In genomic region chr1:62025154-62025553, GRCh38 we compare ENCODE assay signal across 14 cellular contexts.
DNase-seq lines count a peak whose midpoint lies in the region; ATAC-seq and TF ChIP-seq lines count a peak whose summit lies in the region.
"Had no signal": no experiment of that assay in that cellular context is flagged by ENCODE, and none has a peak within 500 bp of the region (broad histone marks: within the 10 kb centered on the region; RNA-seq: fewer than 3 reads in every experiment).

No MANE protein-coding gene starts in this region.

- H3K27ac ChIP-seq in GM23338 (ENCODE audit: low read depth) = no peak overlapping the region; the same call in 1 of the 2 replicates
- H3K27ac ChIP-seq: GM23248 had no signal

- H3K27ac Mint-ChIP-seq in Calu3 (ENCODE audit: unreplicated experiment) = no peak overlapping the region
- H3K27ac Mint-ChIP-seq in GM23338 = peak overlapping the region; percentile 59; the same call in 1 of the 2 replicates
- peak overlapping the region; percentile 89 for H3K27ac Mint-ChIP-seq in nephron progenitor cell
- H3K27ac Mint-ChIP-seq in chondrocyte (ENCODE audit: unreplicated experiment) = no peak overlapping the region
- H3K27ac Mint-ChIP-seq: B cell had no signal

- no peak for DNase-seq in Calu3
- DNase-seq in GM23338 (ENCODE audit: low spot score) = no peak
- DNase-seq in SK-N-DZ (ENCODE audit: low spot score) = peak; percentile 32
- DNase-seq in nephron progenitor cell = no peak
- DNase-seq in chondrocyte (ENCODE audit: low spot score) = no peak
- DNase-seq in activated CD4-positive, alpha-beta T cell treated with anti-CD3 and anti-CD28 coated beads, Interleukin-2, amount 50 U/mL, for 48 hours = no peak
- no peak for DNase-seq in NCI-H1930 (lab: John Stamatoyannopoulos, UW)
- no peak for DNase-seq in cerebellar cortex (ENCODE audit: low spot score)
- DNase-seq: CD4-positive, alpha-beta memory T cell; COR-L47; GM23248; H7; IMR-90 had no signal

- no peaks in the 10 kb centered on the region for H3F3A ChIP-seq in GM23338 (replicated peaks; ENCODE audit: low read depth)

- H3K4me3 Mint-ChIP-seq in Calu3 (ENCODE audit: low read depth, unreplicated experiment) (no peak overlapping the region), GM23338 (no peak overlapping the region), nephron progenitor cell (no peak overlapping the region), chondrocyte (ENCODE audit: unreplicated experiment) (no peak overlapping the region)
- H3K4me3 Mint-ChIP-seq: B cell; CD4-positive, alpha-beta memory T cell had no signal

- H3K4me2 ChIP-seq in GM23338 = no peak overlapping the region

- ATAC-seq in GM23338 = no peak

- H3K9me3 Mint-ChIP-seq in Calu3 (ENCODE audit: low read depth, unreplicated experiment) = no peaks in the 10 kb centered on the region
- peaks cover 13% of the 10 kb centered on the region for H3K9me3 Mint-ChIP-seq in GM23338
- peaks cover 23% of the 10 kb centered on the region for H3K9me3 Mint-ChIP-seq in nephron progenitor cell
- H3K9me3 Mint-ChIP-seq in chondrocyte (ENCODE audit: low read depth) = peaks cover 4% of the 10 kb centered on the region

- no peaks in the 10 kb centered on the region for H4K20me1 ChIP-seq in GM23338 (replicated peaks; ENCODE audit: insufficient read depth)

- no peak overlapping the region for H3K4me3 ChIP-seq in GM23338
- H3K4me3 ChIP-seq: GM23248 had no signal

- TF ChIP-seq CTCF in Calu3 (IDR thresholded peaks at IDR 0.05; ENCODE audit: unreplicated experiment) (no peak), GM23338 (conservative IDR thresholded peaks at IDR 0.05; ENCODE audit: low read depth in 2 of 2) (no peak), nephron progenitor cell (IDR thresholded peaks at IDR 0.05) (no peak), chondrocyte (IDR thresholded peaks at IDR 0.05) (no peak)

- H3K36me3 ChIP-seq in GM23338 (ENCODE audit: insufficient read depth) = no peaks in the 10 kb centered on the region

- no peaks in the 10 kb centered on the region for H3K79me2 ChIP-seq in GM23338 (replicated peaks; ENCODE audit: insufficient read depth)

- no peak overlapping the region for H2AFZ ChIP-seq in GM23338
- H2AFZ ChIP-seq: GM23248 had no signal

- H3K27me3 ChIP-seq in GM23338 (ENCODE audit: insufficient read depth) = no peaks in the 10 kb centered on the region

- no peaks in the 10 kb centered on the region for H3K27me3 Mint-ChIP-seq in Calu3 (ENCODE audit: unreplicated experiment)
- H3K27me3 Mint-ChIP-seq in GM23338 (ENCODE audit: insufficient read depth, low read depth, poor library complexity) = no peaks in the 10 kb centered on the region
- H3K27me3 Mint-ChIP-seq in nephron progenitor cell (ENCODE audit: low read depth, poor library complexity) = no peaks in the 10 kb centered on the region
- no peaks in the 10 kb centered on the region for H3K27me3 Mint-ChIP-seq in chondrocyte (ENCODE audit: low read depth)
- H3K27me3 Mint-ChIP-seq: CD4-positive, alpha-beta memory T cell had no signal

- H3K4me1 ChIP-seq in GM23338 (ENCODE audit: insufficient read depth) = peaks cover 13% of the 10 kb centered on the region

- BruUV-seq in Calu3 (replicated peaks; lab: Mats Ljungman, UMichigan) = TSS peak; percentile 54

- H3K4me1 Mint-ChIP-seq in Calu3 (ENCODE audit: low read depth, unreplicated experiment) = no peaks in the 10 kb centered on the region
- peaks cover 18% of the 10 kb centered on the region; the same call in 2 of the 3 replicates for H3K4me1 Mint-ChIP-seq in GM23338
- H3K4me1 Mint-ChIP-seq in nephron progenitor cell = peaks cover 5% of the 10 kb centered on the region
- no peaks in the 10 kb centered on the region for H3K4me1 Mint-ChIP-seq in chondrocyte (ENCODE audit: low read depth)

- CTCF ChIA-PET in Calu3 (lab: Charles Lee) = no interaction called here

- intact Hi-C loops in Calu3 (cut with micrococcal nuclease; ENCODE audit: unreplicated experiment) = no loop called here

- H3K36me3 Mint-ChIP-seq in Calu3 (ENCODE audit: insufficient read depth, unreplicated experiment) = no peaks in the 10 kb centered on the region
- peaks cover 18% of the 10 kb centered on the region; the same call in 2 of the 3 replicates for H3K36me3 Mint-ChIP-seq in GM23338 (ENCODE audit: low read depth)
- peaks cover 10% of the 10 kb centered on the region for H3K36me3 Mint-ChIP-seq in nephron progenitor cell (ENCODE audit: low read depth)
- peaks cover 6% of the 10 kb centered on the region for H3K36me3 Mint-ChIP-seq in chondrocyte (ENCODE audit: low read depth)

- H3K9me2 ChIP-seq in GM23338 (ENCODE audit: insufficient read depth) = no peaks in the 10 kb centered on the region

TF ChIP-seq in GM23338, 12 proteins besides CTCF, POLR2A, EP300 and RAD21 (continues in another document):
- TF ChIP-seq STAT1 (IDR thresholded peaks at IDR 0.05; ENCODE audit: unreplicated experiment) = no peak
- no peak for TF ChIP-seq CREB1 (CRISPR knock-in tag; IDR thresholded peaks at IDR 0.05; ENCODE audit: low read depth)
- TF ChIP-seq JUNB (IDR thresholded peaks at IDR 0.05; ENCODE audit: unreplicated experiment) = no peak
- TF ChIP-seq EZH2phosphoT487 (IDR thresholded peaks at IDR 0.05; ENCODE audit: unreplicated experiment) = no peak
- no peak for TF ChIP-seq POLR2AphosphoS5 (IDR thresholded peaks at IDR 0.05; ENCODE audit: low read depth)
- no peak for TF ChIP-seq EZH2 (IDR thresholded peaks at IDR 0.05; ENCODE audit: low read depth, unreplicated experiment)
- TF ChIP-seq, protein P1, sequence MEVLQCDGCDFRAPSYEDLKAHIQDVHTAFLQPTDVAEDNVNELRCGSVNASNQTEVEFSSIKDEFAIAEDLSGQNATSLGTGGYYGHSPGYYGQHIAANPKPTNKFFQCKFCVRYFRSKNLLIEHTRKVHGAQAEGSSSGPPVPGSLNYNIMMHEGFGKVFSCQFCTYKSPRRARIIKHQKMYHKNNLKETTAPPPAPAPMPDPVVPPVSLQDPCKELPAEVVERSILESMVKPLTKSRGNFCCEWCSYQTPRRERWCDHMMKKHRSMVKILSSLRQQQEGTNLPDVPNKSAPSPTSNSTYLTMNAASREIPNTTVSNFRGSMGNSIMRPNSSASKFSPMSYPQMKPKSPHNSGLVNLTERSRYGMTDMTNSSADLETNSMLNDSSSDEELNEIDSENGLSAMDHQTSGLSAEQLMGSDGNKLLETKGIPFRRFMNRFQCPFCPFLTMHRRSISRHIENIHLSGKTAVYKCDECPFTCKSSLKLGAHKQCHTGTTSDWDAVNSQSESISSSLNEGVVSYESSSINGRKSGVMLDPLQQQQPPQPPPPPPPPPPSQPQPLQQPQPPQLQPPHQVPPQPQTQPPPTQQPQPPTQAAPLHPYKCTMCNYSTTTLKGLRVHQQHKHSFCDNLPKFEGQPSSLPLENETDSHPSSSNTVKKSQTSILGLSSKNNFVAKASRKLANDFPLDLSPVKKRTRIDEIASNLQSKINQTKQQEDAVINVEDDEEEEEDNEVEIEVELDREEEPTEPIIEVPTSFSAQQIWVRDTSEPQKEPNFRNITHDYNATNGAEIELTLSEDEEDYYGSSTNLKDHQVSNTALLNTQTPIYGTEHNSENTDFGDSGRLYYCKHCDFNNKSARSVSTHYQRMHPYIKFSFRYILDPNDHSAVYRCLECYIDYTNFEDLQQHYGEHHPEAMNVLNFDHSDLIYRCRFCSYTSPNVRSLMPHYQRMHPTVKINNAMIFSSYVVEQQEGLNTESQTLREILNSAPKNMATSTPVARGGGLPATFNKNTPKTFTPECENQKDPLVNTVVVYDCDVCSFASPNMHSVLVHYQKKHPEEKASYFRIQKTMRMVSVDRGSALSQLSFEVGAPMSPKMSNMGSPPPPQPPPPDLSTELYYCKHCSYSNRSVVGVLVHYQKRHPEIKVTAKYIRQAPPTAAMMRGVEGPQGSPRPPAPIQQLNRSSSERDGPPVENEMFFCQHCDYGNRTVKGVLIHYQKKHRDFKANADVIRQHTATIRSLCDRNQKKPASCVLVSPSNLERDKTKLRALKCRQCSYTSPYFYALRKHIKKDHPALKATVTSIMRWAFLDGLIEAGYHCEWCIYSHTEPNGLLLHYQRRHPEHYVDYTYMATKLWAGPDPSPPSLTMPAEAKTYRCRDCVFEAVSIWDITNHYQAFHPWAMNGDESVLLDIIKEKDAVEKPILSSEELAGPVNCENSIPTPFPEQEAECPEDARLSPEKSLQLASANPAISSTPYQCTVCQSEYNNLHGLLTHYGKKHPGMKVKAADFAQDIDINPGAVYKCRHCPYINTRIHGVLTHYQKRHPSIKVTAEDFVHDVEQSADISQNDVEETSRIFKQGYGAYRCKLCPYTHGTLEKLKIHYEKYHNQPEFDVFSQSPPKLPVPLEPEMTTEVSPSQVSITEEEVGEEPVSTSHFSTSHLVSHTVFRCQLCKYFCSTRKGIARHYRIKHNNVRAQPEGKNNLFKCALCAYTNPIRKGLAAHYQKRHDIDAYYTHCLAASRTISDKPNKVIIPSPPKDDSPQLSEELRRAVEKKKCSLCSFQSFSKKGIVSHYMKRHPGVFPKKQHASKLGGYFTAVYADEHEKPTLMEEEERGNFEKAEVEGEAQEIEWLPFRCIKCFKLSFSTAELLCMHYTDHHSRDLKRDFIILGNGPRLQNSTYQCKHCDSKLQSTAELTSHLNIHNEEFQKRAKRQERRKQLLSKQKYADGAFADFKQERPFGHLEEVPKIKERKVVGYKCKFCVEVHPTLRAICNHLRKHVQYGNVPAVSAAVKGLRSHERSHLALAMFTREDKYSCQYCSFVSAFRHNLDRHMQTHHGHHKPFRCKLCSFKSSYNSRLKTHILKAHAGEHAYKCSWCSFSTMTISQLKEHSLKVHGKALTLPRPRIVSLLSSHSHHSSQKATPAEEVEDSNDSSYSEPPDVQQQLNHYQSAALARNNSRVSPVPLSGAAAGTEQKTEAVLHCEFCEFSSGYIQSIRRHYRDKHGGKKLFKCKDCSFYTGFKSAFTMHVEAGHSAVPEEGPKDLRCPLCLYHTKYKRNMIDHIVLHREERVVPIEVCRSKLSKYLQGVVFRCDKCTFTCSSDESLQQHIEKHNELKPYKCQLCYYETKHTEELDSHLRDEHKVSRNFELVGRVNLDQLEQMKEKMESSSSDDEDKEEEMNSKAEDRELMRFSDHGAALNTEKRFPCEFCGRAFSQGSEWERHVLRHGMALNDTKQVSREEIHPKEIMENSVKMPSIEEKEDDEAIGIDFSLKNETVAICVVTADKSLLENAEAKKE (CRISPR knock-in tag; IDR thresholded peaks at IDR 0.05) = no peak
- TF ChIP-seq ZNF331 (CRISPR knock-in tag; IDR thresholded peaks at IDR 0.05; ENCODE audit: low read depth) = no peak
- TF ChIP-seq ZNF114 (CRISPR knock-in tag; IDR thresholded peaks at IDR 0.05) = no peak
- TF ChIP-seq, protein P2, sequence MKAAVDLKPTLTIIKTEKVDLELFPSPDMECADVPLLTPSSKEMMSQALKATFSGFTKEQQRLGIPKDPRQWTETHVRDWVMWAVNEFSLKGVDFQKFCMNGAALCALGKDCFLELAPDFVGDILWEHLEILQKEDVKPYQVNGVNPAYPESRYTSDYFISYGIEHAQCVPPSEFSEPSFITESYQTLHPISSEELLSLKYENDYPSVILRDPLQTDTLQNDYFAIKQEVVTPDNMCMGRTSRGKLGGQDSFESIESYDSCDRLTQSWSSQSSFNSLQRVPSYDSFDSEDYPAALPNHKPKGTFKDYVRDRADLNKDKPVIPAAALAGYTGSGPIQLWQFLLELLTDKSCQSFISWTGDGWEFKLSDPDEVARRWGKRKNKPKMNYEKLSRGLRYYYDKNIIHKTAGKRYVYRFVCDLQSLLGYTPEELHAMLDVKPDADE (IDR thresholded peaks at IDR 0.05) = no peak

Comparison
In these comparisons a context has a peak if more than half of its experiments do, and no peak if none do; other contexts are left out.
1. H3K27ac Mint-ChIP-seq: peak in GM23338 (single experiment) and nephron progenitor cell (single experiment); none in Calu3 (single experiment) and chondrocyte (single experiment).